18 cellular contexts compared by ENCODE assay signal in genomic region chr3:152333928-152334327, GRCh38.
DNase-seq lines count a peak whose midpoint lies in the region; ATAC-seq and TF ChIP-seq lines count a peak whose summit lies in the region.
"Had no signal": no experiment of that assay in that cellular context is flagged by ENCODE, and none has a peak within 500 bp of the region (broad histone marks: within the 10 kb centered on the region; RNA-seq: fewer than 3 reads in every experiment).

No MANE protein-coding gene starts in this region.

- TF ChIP-seq CTCF in MM.1S (IDR thresholded peaks at IDR 0.05; ENCODE audit: low read length) (no peak), coronary artery (IDR thresholded peaks at IDR 0.05) (no peak), mesothelial cell of epicardium (IDR thresholded peaks at IDR 0.05; ENCODE audit: unreplicated experiment) (no peak)

- H4K20me1 ChIP-seq in MM.1S (ENCODE audit: insufficient read depth, low read length), result no peaks in the 10 kb centered on the region

- H3F3A ChIP-seq in MM.1S (ENCODE audit: insufficient read depth, low read length), result peaks cover 60% of the 10 kb centered on the region

- peak overlapping the region; percentile 56; the same call in 1 of the 2 replicates for H3K9ac ChIP-seq in MM.1S (ENCODE audit: low read length)

- peak overlapping the region; percentile 37 for H3K27ac Mint-ChIP-seq in activated CD4-positive, alpha-beta T cell treated with anti-CD3 and anti-CD28 coated beads, Interleukin-2, amount 10 ng/mL, durations not matched to agents 24 days and 14 days
- peak overlapping the region; percentile 26 for H3K27ac Mint-ChIP-seq in stimulated activated effector memory CD8-positive, alpha-beta T cell treated with anti-CD3 and anti-CD28 coated beads, Interleukin-12 subunit alpha, Interleukin-12 subunit beta, amount 100 ng/mL, for 72 hours
- H3K27ac Mint-ChIP-seq in activated T-helper 2 cell treated with anti-CD3 and anti-CD28 coated beads, Interferon-gamma antibody, Interleukin-2, Interleukin-4, amounts not matched to agents 10 μg/mL and 5 μg/mL and 100 μg/mL, durations not matched to agents 14 hours and 24 hours and 36 hours, result no peak overlapping the region
- no peak overlapping the region for H3K27ac Mint-ChIP-seq in mesothelial cell of epicardium
- H3K27ac Mint-ChIP-seq: progenitor cell of endocrine pancreas had no signal

- peak overlapping the region; percentile 52 for H3K4me3 ChIP-seq in MM.1S (ENCODE audit: low read length)
- H3K4me3 ChIP-seq in coronary artery, result no peak overlapping the region

- H3K79me2 ChIP-seq in MM.1S (ENCODE audit: low read length), result peaks cover 94% of the 10 kb centered on the region

- no peak for ATAC-seq in stimulated activated effector memory CD8-positive, alpha-beta T cell treated with anti-CD3 and anti-CD28 coated beads, Interleukin-12 subunit alpha, Interleukin-12 subunit beta, amount 100 ng/mL, for 72 hours

- no peaks in the 10 kb centered on the region for H3K27me3 Mint-ChIP-seq in activated CD4-positive, alpha-beta T cell treated with anti-CD3 and anti-CD28 coated beads, Interleukin-2, amount 10 ng/mL, durations not matched to agents 24 days and 14 days
- H3K27me3 Mint-ChIP-seq in activated T-helper 2 cell treated with anti-CD3 and anti-CD28 coated beads, Interferon-gamma antibody, Interleukin-2, Interleukin-4, amounts not matched to agents 10 μg/mL and 5 μg/mL and 100 μg/mL, durations not matched to agents 14 hours and 24 hours and 36 hours (ENCODE audit: low read depth), result no peaks in the 10 kb centered on the region
- no peaks in the 10 kb centered on the region for H3K27me3 Mint-ChIP-seq in mesothelial cell of epicardium (ENCODE audit: low read depth)
- H3K27me3 Mint-ChIP-seq: progenitor cell of endocrine pancreas had no signal

- H3K36me3 Mint-ChIP-seq in activated CD4-positive, alpha-beta T cell treated with anti-CD3 and anti-CD28 coated beads, Interleukin-2, amount 10 ng/mL, durations not matched to agents 24 days and 14 days (ENCODE audit: low read depth), result peaks cover 37% of the 10 kb centered on the region
- H3K36me3 Mint-ChIP-seq in stimulated activated effector memory CD8-positive, alpha-beta T cell treated with anti-CD3 and anti-CD28 coated beads, Interleukin-12 subunit alpha, Interleukin-12 subunit beta, amount 100 ng/mL, for 72 hours, result peaks cover 74% of the 10 kb centered on the region
- H3K36me3 Mint-ChIP-seq in activated T-helper 2 cell treated with anti-CD3 and anti-CD28 coated beads, Interferon-gamma antibody, Interleukin-2, Interleukin-4, amounts not matched to agents 10 μg/mL and 5 μg/mL and 100 μg/mL, durations not matched to agents 14 hours and 24 hours and 36 hours (ENCODE audit: low read depth), result peaks cover 59% of the 10 kb centered on the region
- peaks cover 11% of the 10 kb centered on the region for H3K36me3 Mint-ChIP-seq in mesothelial cell of epicardium

- H3K36me3 ChIP-seq in MM.1S (replicated peaks; ENCODE audit: insufficient read depth, low read length), result no peaks in the 10 kb centered on the region

- H3K9me3 ChIP-seq in MM.1S (replicated peaks; ENCODE audit: insufficient read depth, low read length), result no peaks in the 10 kb centered on the region
- H3K9me3 ChIP-seq: BE2C had no signal

- no peaks in the 10 kb centered on the region for H3K27me3 ChIP-seq in MM.1S (replicated peaks; ENCODE audit: insufficient read depth, low read length)
- H3K27me3 ChIP-seq: BE2C had no signal

- H3K4me2 ChIP-seq in MM.1S (ENCODE audit: low read depth, low read length), result peak overlapping the region; percentile 93

- H3K4me1 Mint-ChIP-seq in activated CD4-positive, alpha-beta T cell treated with anti-CD3 and anti-CD28 coated beads, Interleukin-2, amount 10 ng/mL, durations not matched to agents 24 days and 14 days, result peaks cover 60% of the 10 kb centered on the region
- peaks cover 77% of the 10 kb centered on the region for H3K4me1 Mint-ChIP-seq in stimulated activated effector memory CD8-positive, alpha-beta T cell treated with anti-CD3 and anti-CD28 coated beads, Interleukin-12 subunit alpha, Interleukin-12 subunit beta, amount 100 ng/mL, for 72 hours
- H3K4me1 Mint-ChIP-seq in activated T-helper 2 cell treated with anti-CD3 and anti-CD28 coated beads, Interferon-gamma antibody, Interleukin-2, Interleukin-4, amounts not matched to agents 10 μg/mL and 5 μg/mL and 100 μg/mL, durations not matched to agents 14 hours and 24 hours and 36 hours (ENCODE audit: low read depth), result peaks cover 65% of the 10 kb centered on the region
- peaks cover 8% of the 10 kb centered on the region for H3K4me1 Mint-ChIP-seq in mesothelial cell of epicardium

- peaks cover 75% of the 10 kb centered on the region for H3K4me1 ChIP-seq in MM.1S (ENCODE audit: low read length)
- H3K4me1 ChIP-seq: BE2C had no signal

- no peaks in the 10 kb centered on the region for H3K9me2 ChIP-seq in MM.1S (replicated peaks; ENCODE audit: insufficient read depth, low read length)

- H3K27ac ChIP-seq in MM.1S (ENCODE audit: low read length) (peak overlapping the region; percentile 91), coronary artery (peak overlapping the region; percentile 55 to 89)

- H3K4me3 Mint-ChIP-seq in activated CD4-positive, alpha-beta T cell treated with anti-CD3 and anti-CD28 coated beads, Interleukin-2, amount 10 ng/mL, durations not matched to agents 24 days and 14 days, result no peak overlapping the region
- peak overlapping the region; percentile 25 for H3K4me3 Mint-ChIP-seq in stimulated activated effector memory CD8-positive, alpha-beta T cell treated with anti-CD3 and anti-CD28 coated beads, Interleukin-12 subunit alpha, Interleukin-12 subunit beta, amount 100 ng/mL, for 72 hours
- H3K4me3 Mint-ChIP-seq in activated T-helper 2 cell treated with anti-CD3 and anti-CD28 coated beads, Interferon-gamma antibody, Interleukin-2, Interleukin-4, amounts not matched to agents 10 μg/mL and 5 μg/mL and 100 μg/mL, durations not matched to agents 14 hours and 24 hours and 36 hours (ENCODE audit: low read depth), result no peak overlapping the region
- no peak overlapping the region for H3K4me3 Mint-ChIP-seq in mesothelial cell of epicardium
- H3K4me3 Mint-ChIP-seq: activated naive CD4-positive, alpha-beta T cell treated with anti-CD3 and anti-CD28 coated beads for 36 hours had no signal

- intact Hi-C loops in activated CD4-positive, alpha-beta T cell treated with anti-CD3 and anti-CD28 coated beads, Interleukin-2, amount 10 ng/mL, durations not matched to agents 24 days and 14 days (cut with micrococcal nuclease), result loop anchor here (2.0 to 5.0 kb wide), 3 partner anchors 17 to 207 kb away; no protein-coding TSS in a partner anchor
- intact Hi-C loops in activated T-helper 2 cell treated with anti-CD3 and anti-CD28 coated beads, Interferon-gamma antibody, Interleukin-2, Interleukin-4, amounts not matched to agents 10 μg/mL and 5 μg/mL and 100 μg/mL, durations not matched to agents 14 hours and 24 hours and 36 hours (cut with micrococcal nuclease), result loop anchor here (2.0 to 10.0 kb wide), 4 partner anchors 17 to 209 kb away; no protein-coding TSS in a partner anchor

- H3K9me3 Mint-ChIP-seq in activated CD4-positive, alpha-beta T cell treated with anti-CD3 and anti-CD28 coated beads, Interleukin-2, amount 10 ng/mL, durations not matched to agents 24 days and 14 days, result no peaks in the 10 kb centered on the region
- no peaks in the 10 kb centered on the region for H3K9me3 Mint-ChIP-seq in stimulated activated effector memory CD8-positive, alpha-beta T cell treated with anti-CD3 and anti-CD28 coated beads, Interleukin-12 subunit alpha, Interleukin-12 subunit beta, amount 100 ng/mL, for 72 hours
- H3K9me3 Mint-ChIP-seq in activated T-helper 2 cell treated with anti-CD3 and anti-CD28 coated beads, Interferon-gamma antibody, Interleukin-2, Interleukin-4, amounts not matched to agents 10 μg/mL and 5 μg/mL and 100 μg/mL, durations not matched to agents 14 hours and 24 hours and 36 hours, result no peaks in the 10 kb centered on the region
- no peaks in the 10 kb centered on the region for H3K9me3 Mint-ChIP-seq in mesothelial cell of epicardium

- no peak for DNase-seq in activated CD4-positive, alpha-beta T cell treated with anti-CD3 and anti-CD28 coated beads, Interleukin-2, amount 10 ng/mL, durations not matched to agents 24 days and 14 days
- DNase-seq in activated CD4-positive, alpha-beta T cell treated with anti-CD3 and anti-CD28 coated beads, Interleukin-2, amount 50 U/mL, for 1 hour, result no peak
- no peak for DNase-seq in MM.1S
- no peak for DNase-seq in coronary artery (ENCODE audit: low spot score)
- DNase-seq in stimulated activated effector memory CD8-positive, alpha-beta T cell treated with anti-CD3 and anti-CD28 coated beads, Interleukin-12 subunit alpha, Interleukin-12 subunit beta, amount 100 ng/mL, for 72 hours (ENCODE audit: low spot score in 2 of 2), result no peak
- no peak for DNase-seq in activated T-helper 2 cell treated with anti-CD3 and anti-CD28 coated beads, Interferon-gamma antibody, Interleukin-2, Interleukin-4, amounts not matched to agents 10 μg/mL and 5 μg/mL and 100 μg/mL, durations not matched to agents 14 hours and 24 hours and 36 hours (ENCODE audit: low spot score)
- DNase-seq in mesothelial cell of epicardium (ENCODE audit: low spot score in 2 of 2, unreplicated experiment in 2 of 2), result no peak
- no peak for DNase-seq in pons (ENCODE audit: low spot score)
- DNase-seq: activated CD4-positive, alpha-beta T cell treated with anti-CD3 and anti-CD28 coated beads for 4 hours; activated naive CD4-positive, alpha-beta T cell treated with anti-CD3 and anti-CD28 coated beads for 36 hours; BE2C; Calu3; cerebellar nuclear complex; effector CD8-positive, alpha-beta T cell; NCI-H1694; NCI-H69; small intestine had no signal

- H2AFZ ChIP-seq in MM.1S (ENCODE audit: low read length), result no peak overlapping the region

Comparison
In these comparisons a context has a peak if more than half of its experiments do, and no peak if none do; other contexts are left out.
1. H3K27ac Mint-ChIP-seq: peak in activated CD4-positive, alpha-beta T cell treated with anti-CD3 and anti-CD28 coated beads, Interleukin-2, amount 10 ng/mL, durations not matched to agents 24 days and 14 days (single experiment) and stimulated activated effector memory CD8-positive, alpha-beta T cell treated with anti-CD3 and anti-CD28 coated beads, Interleukin-12 subunit alpha, Interleukin-12 subunit beta, amount 100 ng/mL, for 72 hours (single experiment); none in activated T-helper 2 cell treated with anti-CD3 and anti-CD28 coated beads, Interferon-gamma antibody, Interleukin-2, Interleukin-4, amounts not matched to agents 10 μg/mL and 5 μg/mL and 100 μg/mL, durations not matched to agents 14 hours and 24 hours and 36 hours (single experiment) and mesothelial cell of epicardium (single experiment).